In genomic region chr22:20885017-20885556, GRCh38 we compare ENCODE assay signal across 12 cellular contexts. TPM values are rescaled to one million over a fixed set of nuclear protein-coding genes. Genes with fewer than 3 reads are reported as not detected.
DNase-seq lines count a peak whose midpoint lies in the region; ATAC-seq and TF ChIP-seq lines count a peak whose summit lies in the region.
"Had no signal": no experiment of that assay in that cellular context is flagged by ENCODE, and none has a peak within 500 bp of the region (broad histone marks: within the 10 kb centered on the region; RNA-seq: fewer than 3 reads in every experiment).

No MANE protein-coding gene starts in this region.

- H3K27ac ChIP-seq in heart left ventricle = peak overlapping the region; percentile 24 to 76 (median 72)
- H3K27ac ChIP-seq in mammary epithelial cell (ENCODE audit: insufficient read depth, low read depth, low read length) = no peak overlapping the region
- peak overlapping the region; percentile 49 for H3K27ac ChIP-seq in upper lobe of right lung

- peaks cover 26% of the 10 kb centered on the region for H3K36me3 Mint-ChIP-seq in activated CD8-positive, alpha-beta memory T cell treated with anti-CD3 and anti-CD28 coated beads, Interleukin-2, amount 10 ng/mL, durations not matched to agents 7 days and 5 days

- no peak overlapping the region for H3K4me3 Mint-ChIP-seq in activated CD8-positive, alpha-beta memory T cell treated with anti-CD3 and anti-CD28 coated beads, Interleukin-2, amount 10 ng/mL, durations not matched to agents 7 days and 5 days
- H3K4me3 Mint-ChIP-seq: activated naive CD4-positive, alpha-beta T cell treated with anti-CD3 and anti-CD28 coated beads, Interleukin-2, amount 50 U/mL, for 24 hours; IgD-negative memory B cell; naive B cell had no signal

- ATAC-seq in heart left ventricle = peak in 1 of 4 donors; percentile 41
- no peak for ATAC-seq in Right ventricle myocardium superior (ENCODE audit: poor library complexity)
- ATAC-seq in upper lobe of right lung = no peak
- ATAC-seq in activated CD8-positive, alpha-beta memory T cell treated with anti-CD3 and anti-CD28 coated beads, Interleukin-2, amount 10 ng/mL, durations not matched to agents 7 days and 5 days = no peak
- ATAC-seq in GM19395 (IDR thresholded peaks at IDR 0.05; ENCODE audit: unreplicated experiment) = no peak

- in situ Hi-C loops in mammary epithelial cell (cut with MboI; ENCODE audit: low sequenced_read_pairs in 2 of 2) = no loop called here

- peaks cover 2 to 93% (median 79%) of the 10 kb centered on the region in 9 donors for H3K36me3 ChIP-seq in heart left ventricle
- peaks cover 12% of the 10 kb centered on the region for H3K36me3 ChIP-seq in mammary epithelial cell (ENCODE audit: insufficient read depth, low read length)
- peaks cover 11% of the 10 kb centered on the region for H3K36me3 ChIP-seq in mucosa of stomach (ENCODE audit: control insufficient read depth, insufficient read depth, low read length)
- peaks cover 76% of the 10 kb centered on the region for H3K36me3 ChIP-seq in upper lobe of right lung

- no peak for TF ChIP-seq POLR2A in heart left ventricle (IDR thresholded peaks at IDR 0.05)

- H3K9ac ChIP-seq in mammary epithelial cell (ENCODE audit: insufficient read depth, low read length) = no peak overlapping the region
- peak overlapping the region; percentile 45 for H3K9ac ChIP-seq in mucosa of stomach (ENCODE audit: low read length)

- WGBS in heart left ventricle, 4 donors = 62 to 69% (median 66%) methylated on average over 7 to 8 of the region's 8 CpGs
- 57% methylated on average over 8 of the region's 8 CpGs for WGBS in mammary epithelial cell (ENCODE audit: low coverage, missing lambda C conversion rate)

- H3K4me3 ChIP-seq in heart left ventricle (no peak overlapping the region), mammary epithelial cell (replicated peaks in 1 of 3; ENCODE audit: insufficient read depth in 1 of 3, low read depth in 2 of 3, low read length in 3 of 3) (no peak overlapping the region), mucosa of stomach (ENCODE audit: low read length) (peak overlapping the region; percentile 31), upper lobe of right lung (no peak overlapping the region)

- H3K79me2 ChIP-seq in mammary epithelial cell (ENCODE audit: insufficient read depth, low read length) = no peaks in the 10 kb centered on the region

- dilution Hi-C loops in mammary epithelial cell (cut with HindIII; ENCODE audit: low sequenced_read_pairs) = loop anchor here (5.0 kb wide), 2 partner anchors 33 to 102 kb away; no protein-coding TSS in a partner anchor

- no peaks in the 10 kb centered on the region for H3K4me1 Mint-ChIP-seq in activated CD8-positive, alpha-beta memory T cell treated with anti-CD3 and anti-CD28 coated beads, Interleukin-2, amount 10 ng/mL, durations not matched to agents 7 days and 5 days
- H3K4me1 Mint-ChIP-seq: activated naive CD4-positive, alpha-beta T cell treated with anti-CD3 and anti-CD28 coated beads, Interleukin-2, amount 50 U/mL, for 24 hours; IgD-negative memory B cell had no signal

- H4K20me1 ChIP-seq in mammary epithelial cell (ENCODE audit: insufficient read depth, low read length) = no peaks in the 10 kb centered on the region

- H2AFZ ChIP-seq in mammary epithelial cell (ENCODE audit: low read depth, low read length) = peak overlapping the region; percentile 62

- TF ChIP-seq CTCF in heart left ventricle (IDR thresholded peaks at IDR 0.05) (no peak), mammary epithelial cell (conservative IDR thresholded peaks at IDR 0.05 in 1 of 2, IDR thresholded peaks at IDR 0.05 in 1 of 2; ENCODE audit: extremely low read depth in 1 of 2, insufficient read depth in 1 of 2, low read depth in 1 of 2, low read length in 2 of 2) (no peak), upper lobe of right lung (IDR thresholded peaks at IDR 0.05) (no peak)

- H3K9me3 ChIP-seq in heart left ventricle (no peaks in the 10 kb centered on the region), mammary epithelial cell (replicated peaks; ENCODE audit: insufficient read depth, low read length) (no peaks in the 10 kb centered on the region), mucosa of stomach (ENCODE audit: control insufficient read depth, low read length) (no peaks in the 10 kb centered on the region), upper lobe of right lung (no peaks in the 10 kb centered on the region)

- H3K4me1 ChIP-seq in heart left ventricle = peaks cover 0 to 25% (median 11%) of the 10 kb centered on the region in 12 donors
- H3K4me1 ChIP-seq in mammary epithelial cell (ENCODE audit: insufficient read depth, low read length) = peaks cover 15% of the 10 kb centered on the region
- H3K4me1 ChIP-seq in mucosa of stomach (ENCODE audit: control insufficient read depth, insufficient read depth, low read length) = peaks cover 21% of the 10 kb centered on the region
- no peaks in the 10 kb centered on the region for H3K4me1 ChIP-seq in upper lobe of right lung

- no peaks in the 10 kb centered on the region for H3K27me3 ChIP-seq in heart left ventricle
- H3K27me3 ChIP-seq in mammary epithelial cell (ENCODE audit: insufficient read depth, low read length) = no peaks in the 10 kb centered on the region
- no peaks in the 10 kb centered on the region for H3K27me3 ChIP-seq in mucosa of stomach (ENCODE audit: control insufficient read depth, insufficient read depth, low read length)
- no peaks in the 10 kb centered on the region for H3K27me3 ChIP-seq in upper lobe of right lung

- no peak overlapping the region for H3K27ac Mint-ChIP-seq in activated CD8-positive, alpha-beta memory T cell treated with anti-CD3 and anti-CD28 coated beads, Interleukin-2, amount 10 ng/mL, durations not matched to agents 7 days and 5 days
- H3K27ac Mint-ChIP-seq: activated naive CD4-positive, alpha-beta T cell treated with anti-CD3 and anti-CD28 coated beads, Interleukin-2, amount 50 U/mL, for 24 hours; IgD-negative memory B cell had no signal

- no peak overlapping the region for H3K4me2 ChIP-seq in mammary epithelial cell (ENCODE audit: insufficient read depth, low read depth, low read length)

- H3K9me3 Mint-ChIP-seq in activated CD8-positive, alpha-beta memory T cell treated with anti-CD3 and anti-CD28 coated beads, Interleukin-2, amount 10 ng/mL, durations not matched to agents 7 days and 5 days (ENCODE audit: low read depth) = no peaks in the 10 kb centered on the region
- H3K9me3 Mint-ChIP-seq: activated naive CD4-positive, alpha-beta T cell treated with anti-CD3 and anti-CD28 coated beads, Interleukin-2, amount 50 U/mL, for 24 hours; IgD-negative memory B cell; naive B cell had no signal

- intact Hi-C loops in heart left ventricle (cut with DNase I) (loop anchor here in 3 of 10 donors (10.0 kb wide), 3 partner anchors 50 to 130 kb away; partner anchors contain the start of genes AIFM3 (in 2 of the 3) and P2RX6 (in 1 of the 3)), Right ventricle myocardium superior (cut with DNase I) (no loop called here), mammary epithelial cell (cut with micrococcal nuclease) (loop anchor here (1.0 kb wide), 5 partner anchors 32 to 117 kb away; partner anchors contain the start of genes CRKL, LZTR1 and THAP7), upper lobe of right lung (cut with DNase I) (no loop called here)

- CTCF ChIA-PET in mammary epithelial cell (lab: Charles Lee; ENCODE audit: low non-redundant PET) = interaction anchor here (0.7 to 1.0 kb wide), 4 partner anchors 36 to 116 kb away, joined by 3 to 5 read pairs (median 4); no protein-coding TSS in a partner anchor
- CTCF ChIA-PET in activated CD8-positive, alpha-beta memory T cell treated with anti-CD3 and anti-CD28 coated beads, Interleukin-2, amount 10 ng/mL, durations not matched to agents 7 days and 5 days (lab: Charles Lee) = interaction anchor here (1.2 to 1.6 kb wide), 3 partner anchors 10 to 36 kb away, joined by 3 to 6 read pairs (median 4); no protein-coding TSS in a partner anchor

- DNase-seq in heart left ventricle (no peak), Right ventricle myocardium superior (no peak), mammary epithelial cell (no peak), upper lobe of right lung (no peak), NCI-H2029 (lab: John Stamatoyannopoulos, UW) (no peak)
- DNase-seq in activated CD8-positive, alpha-beta memory T cell treated with anti-CD3 and anti-CD28 coated beads, Interleukin-2, amount 10 ng/mL, durations not matched to agents 7 days and 5 days = no peak
- DNase-seq: NCI-H1417 treated with DMSO at 0.1 percent for 48 hours had no signal

- no TSS peak for BruUV-seq in mammary epithelial cell (replicated peaks; lab: Mats Ljungman, UMichigan)

- no peaks in the 10 kb centered on the region for H3K27me3 Mint-ChIP-seq in activated CD8-positive, alpha-beta memory T cell treated with anti-CD3 and anti-CD28 coated beads, Interleukin-2, amount 10 ng/mL, durations not matched to agents 7 days and 5 days
- H3K27me3 Mint-ChIP-seq: activated naive CD4-positive, alpha-beta T cell treated with anti-CD3 and anti-CD28 coated beads, Interleukin-2, amount 50 U/mL, for 24 hours; IgD-negative memory B cell; naive B cell had no signal

RNA-seq across cellular contexts. Expression of gene SNAP29, which starts 26.3 kb away (rescaled TPM):
- total RNA-seq in heart left ventricle (10 to 100 TPM; 20.4 to 38.7 (median 26.2) TPM), Right ventricle myocardium superior (22.3 TPM), mammary epithelial cell (10 to 100 TPM; 11.8 to 25.4 TPM), upper lobe of right lung (24.3 TPM)
- polyA plus RNA-seq in heart left ventricle (10 to 100 TPM; 10.5 to 26.1 TPM), mammary epithelial cell (24.4 TPM)
- polyA minus RNA-seq in mammary epithelial cell = 51.8 TPM
- total RNA-seq in activated CD8-positive, alpha-beta memory T cell treated with anti-CD3 and anti-CD28 coated beads, Interleukin-2, amount 10 ng/mL, durations not matched to agents 7 days and 5 days = 10 to 100 TPM; 32.3 to 38.5 TPM

RNA-seq across cellular contexts. Expression of gene PI4KA, which starts 26.5 kb away (rescaled TPM):
- total RNA-seq in heart left ventricle (10 to 100 TPM; 34.6 to 66.4 (median 48.3) TPM), Right ventricle myocardium superior (38.4 TPM), mammary epithelial cell (10 to 100 TPM; 34.3 to 50.3 TPM), upper lobe of right lung (113 TPM)
- polyA plus RNA-seq in heart left ventricle (10 to 100 TPM; 20.6 to 46.9 TPM), mammary epithelial cell (17.1 TPM)
- 141 TPM for polyA minus RNA-seq in mammary epithelial cell
- 10 to 100 TPM; 84.5 to 99.6 TPM for total RNA-seq in activated CD8-positive, alpha-beta memory T cell treated with anti-CD3 and anti-CD28 coated beads, Interleukin-2, amount 10 ng/mL, durations not matched to agents 7 days and 5 days

RNA-seq across cellular contexts. Expression of gene CRKL, which starts 32.1 kb away (rescaled TPM):
- total RNA-seq in heart left ventricle = 10 to 100 TPM; 45.6 to 64.2 (median 53.2) TPM
- polyA plus RNA-seq in heart left ventricle = 10 to 100 TPM; 22.4 to 39.7 TPM
- 50.1 TPM for total RNA-seq in Right ventricle myocardium superior
- total RNA-seq in mammary epithelial cell = 10 to 100 TPM; 75.0 to 80.3 TPM
- 32.0 TPM for polyA plus RNA-seq in mammary epithelial cell
- 72.0 TPM for polyA minus RNA-seq in mammary epithelial cell
- 60.8 TPM for total RNA-seq in upper lobe of right lung
- total RNA-seq in activated CD8-positive, alpha-beta memory T cell treated with anti-CD3 and anti-CD28 coated beads, Interleukin-2, amount 10 ng/mL, durations not matched to agents 7 days and 5 days = 10 to 100 TPM; 89.5 to 90.8 TPM
